17 cellular contexts compared by ENCODE assay signal in genomic region chr11:90242894-90243416, GRCh38. TPM values are rescaled to one million over a fixed set of nuclear protein-coding genes. Genes with fewer than 3 reads are reported as not detected.
DNase-seq lines count a peak whose midpoint lies in the region; ATAC-seq, FAIRE-seq and TF ChIP-seq lines count a peak whose summit lies in the region.
"Had no signal": no experiment of that assay in that cellular context is flagged by ENCODE, and none has a peak within 500 bp of the region (broad histone marks: within the 10 kb centered on the region; RNA-seq: fewer than 3 reads in every experiment).

No MANE protein-coding gene starts in this region.

- ATAC-seq in PC-3, result peak; percentile 24; the same call in 1 of the 2 replicates
- ATAC-seq: SK-N-SH treated with all-trans-retinoic acid at 6 μM for 48 hours, T-cell had no signal

- H3K9ac ChIP-seq in HUES48 (ENCODE audit: low read depth, low read length), result no peak overlapping the region
- no peak overlapping the region for H3K9ac ChIP-seq in PC-3 (ENCODE audit: low read length)
- no peak overlapping the region for H3K9ac ChIP-seq in endodermal cell (ENCODE audit: extremely low read depth, low read length, poor library complexity, severe bottlenecking)

- no TSS peak for BruUV-seq in PC-3 (replicated peaks; lab: Mats Ljungman, UMichigan)

- H3K79me2 ChIP-seq in PC-3 (ENCODE audit: low read length), result no peaks in the 10 kb centered on the region

- H3F3A ChIP-seq in PC-3 (ENCODE audit: low read length, unreplicated experiment), result no peaks in the 10 kb centered on the region

- no peaks in the 10 kb centered on the region for H4K20me1 ChIP-seq in PC-3 (ENCODE audit: low read length)

- H3K27me3 ChIP-seq in HUES48 (ENCODE audit: control insufficient read depth, insufficient read depth, low read length) (no peaks in the 10 kb centered on the region), PC-3 (ENCODE audit: low read length) (peaks cover 29% of the 10 kb centered on the region), endodermal cell (ENCODE audit: control insufficient read depth, insufficient read depth, low read length, poor library complexity, severe bottlenecking) (no peaks in the 10 kb centered on the region), HAP-1 (ENCODE audit: low read depth) (no peaks in the 10 kb centered on the region)
- H3K27me3 ChIP-seq: BE2C had no signal

- 67 to 78% methylated on average over 4 to 7 of the region's 7 CpGs for WGBS in endodermal cell (ENCODE audit: insufficient coverage in 1 of 2, insufficient read length in 1 of 2), 2 experiments

- H3K4me3 Mint-ChIP-seq in endodermal cell, result no peak overlapping the region
- H3K4me3 Mint-ChIP-seq: IgD-negative memory B cell, T-cell had no signal

- H3K9me2 ChIP-seq in PC-3 (replicated peaks; ENCODE audit: low read length), result no peaks in the 10 kb centered on the region

- in situ Hi-C loops in HAP-1 (cut with MboI; ENCODE audit: low sequenced_read_pairs), result no loop called here

- H3K4me3 ChIP-seq in HUES48 (ENCODE audit: low read depth, low read length), result 0 out of 2 replicates have a peak overlapping the region, but pooled peaks have one; percentile 7
- H3K4me3 ChIP-seq in PC-3 (ENCODE audit: low read length), result no peak overlapping the region
- H3K4me3 ChIP-seq in endodermal cell (ENCODE audit: low read length), result peak overlapping the region; percentile 63
- no peak overlapping the region for H3K4me3 ChIP-seq in HAP-1

- no peak overlapping the region for H2AFZ ChIP-seq in PC-3 (ENCODE audit: low read length)

- no peaks in the 10 kb centered on the region for H3K9me3 ChIP-seq in HUES48 (ENCODE audit: control insufficient read depth, insufficient read depth, low read length)
- no peaks in the 10 kb centered on the region for H3K9me3 ChIP-seq in PC-3 (ENCODE audit: low read length)
- H3K9me3 ChIP-seq in endodermal cell (ENCODE audit: control insufficient read depth, low read length), result no peaks in the 10 kb centered on the region
- H3K9me3 ChIP-seq in HAP-1, result no peaks in the 10 kb centered on the region
- H3K9me3 ChIP-seq: BE2C had no signal

- H3K9me3 Mint-ChIP-seq in endodermal cell, result peaks cover 19% of the 10 kb centered on the region
- H3K9me3 Mint-ChIP-seq: IgD-negative memory B cell, T-cell had no signal

- no peak overlapping the region for H3K4me2 ChIP-seq in PC-3 (ENCODE audit: low read length)

- H3K36me3 ChIP-seq in HUES48 (ENCODE audit: control insufficient read depth, insufficient read depth, low read length), result no peaks in the 10 kb centered on the region
- no peaks in the 10 kb centered on the region for H3K36me3 ChIP-seq in PC-3 (ENCODE audit: low read depth, low read length)
- no peaks in the 10 kb centered on the region for H3K36me3 ChIP-seq in endodermal cell (ENCODE audit: control insufficient read depth, insufficient read depth, low read length)
- H3K36me3 ChIP-seq in HAP-1 (replicated peaks), result no peaks in the 10 kb centered on the region
- H3K36me3 ChIP-seq: BE2C had no signal

- intact Hi-C loops in PC-3 (cut with micrococcal nuclease), result no loop called here

- no peak for FAIRE-seq in urothelium cell line (lab: Jason Lieb, UNC)
- FAIRE-seq in D721Med (lab: Jason Lieb, UNC), result no peak
- FAIRE-seq: HTR-8/SVneo had no signal

- CTCF ChIA-PET in PC-3 (lab: Charles Lee), result no interaction called here

- DNase-seq in PC-3, result no peak
- DNase-seq in endodermal cell, result no peak
- DNase-seq in urothelium cell line (ENCODE audit: low spot score), result peak; percentile 10
- DNase-seq in HAP-1 (ENCODE audit: low spot score in 2 of 2), result no peak
- DNase-seq in D721Med (ENCODE audit: insufficient read length, low spot score), result no peak
- no peak for DNase-seq in ureter (ENCODE audit: low spot score)
- DNase-seq: BE2C, Karpas-422, NCI-H1694, NCI-H446 treated with DMSO at 0.1 percent for 48 hours, NCI-H526 treated with DMSO at 0.1 percent for 48 hours, SIG-M5, T-cell had no signal

- no peaks in the 10 kb centered on the region for H3K36me3 Mint-ChIP-seq in endodermal cell (ENCODE audit: low read depth)
- H3K36me3 Mint-ChIP-seq: IgD-negative memory B cell, T-cell had no signal

- H3K27me3 Mint-ChIP-seq in endodermal cell (ENCODE audit: insufficient read depth), result no peaks in the 10 kb centered on the region

- H3K27ac Mint-ChIP-seq in endodermal cell, result no peak overlapping the region
- H3K27ac Mint-ChIP-seq: IgD-negative memory B cell, T-cell had no signal

- no peak for TF ChIP-seq CTCF in PC-3 (conservative IDR thresholded peaks at IDR 0.05; ENCODE audit: low read depth, low read length)
- TF ChIP-seq CTCF in endodermal cell (conservative IDR thresholded peaks at IDR 0.05), result peak; percentile 30
- TF ChIP-seq CTCF in D721Med (IDR thresholded peaks at IDR 0.05; ENCODE audit: insufficient read depth, missing control alignments), result no peak

- peak overlapping the region; percentile 67 for H3K27ac ChIP-seq in HUES48 (ENCODE audit: low read depth, low read length)
- no peak overlapping the region for H3K27ac ChIP-seq in PC-3 (ENCODE audit: low read length)
- no peak overlapping the region for H3K27ac ChIP-seq in endodermal cell (ENCODE audit: low read depth, low read length)

- H3K4me1 ChIP-seq in HUES48 (ENCODE audit: control insufficient read depth, insufficient read depth, low read length), result peaks cover 22% of the 10 kb centered on the region
- no peaks in the 10 kb centered on the region for H3K4me1 ChIP-seq in PC-3 (ENCODE audit: insufficient read depth, low read length)
- H3K4me1 ChIP-seq in endodermal cell (ENCODE audit: control insufficient read depth, insufficient read depth, low read length), result no peaks in the 10 kb centered on the region
- H3K4me1 ChIP-seq in HAP-1, result no peaks in the 10 kb centered on the region
- H3K4me1 ChIP-seq: BE2C had no signal

- POLR2A ChIA-PET in PC-3 (lab: Charles Lee; ENCODE audit: unreplicated experiment), result no interaction called here

- peaks cover 14% of the 10 kb centered on the region for H3K4me1 Mint-ChIP-seq in endodermal cell
- H3K4me1 Mint-ChIP-seq: IgD-negative memory B cell had no signal

RNA-seq across cellular contexts. Expression of gene CHORDC1, which starts 20.1 kb away (rescaled TPM):
- total RNA-seq in PC-3 (2014; rRNA removed) (55.9 and 66.9 TPM in 2 replicates), endodermal cell (10 to 100 TPM; 54.6 to 56.9 TPM), ureter (38.9 TPM)
- polyA plus RNA-seq in endodermal cell (2013, experiment 1 of 2), result 41.2 TPM
- 35.7 TPM for polyA plus RNA-seq in endodermal cell (2013, experiment 2 of 2)

Comparison
In these comparisons a context has a peak if more than half of its experiments do, and no peak if none do; other contexts are left out.
1. H3K4me3 ChIP-seq: peak in HUES48 (single experiment) and endodermal cell (single experiment); none in PC-3 (single experiment) and HAP-1 (single experiment).